ENCODE assay signal across 24 cellular contexts in the genomic region with DNA sequence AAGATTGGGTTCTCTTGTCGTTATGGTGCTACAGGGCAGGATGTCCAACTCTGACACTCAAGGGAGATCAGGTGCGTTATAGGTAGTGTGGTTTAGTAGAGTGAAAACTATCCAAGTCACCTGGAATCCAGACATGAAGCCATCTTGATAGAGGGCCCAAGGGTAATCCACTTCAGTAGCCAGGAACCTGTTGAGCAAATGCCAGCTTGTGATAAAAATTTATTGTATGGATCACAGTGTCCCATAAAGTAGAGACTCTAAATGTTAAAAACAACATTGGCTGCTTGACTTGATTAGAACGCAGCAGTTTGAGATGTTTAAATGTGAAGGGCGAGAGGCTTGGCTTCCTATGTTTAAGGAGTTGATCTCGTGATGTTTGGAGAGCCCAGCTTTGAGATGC.
"Had no signal": no experiment of that assay in that cellular context is flagged by ENCODE, and none has a peak within 500 bp of the region (broad histone marks: within the 10 kb centered on the region; RNA-seq: fewer than 3 reads in every experiment).

No MANE protein-coding gene starts in this region.

- ATAC-seq: activated CD8-positive, alpha-beta T cell treated with anti-CD3 and anti-CD28 coated beads, Interleukin-2, amount 10 ng/mL, durations not matched to agents 7 days and 5 days; activated naive CD4-positive, alpha-beta T cell treated with anti-CD3 and anti-CD28 coated beads, Interleukin-2, amount 50 U/mL, for 72 hours; Panc1 had no signal

- H3K9me3 Mint-ChIP-seq: activated CD4-positive, alpha-beta T cell treated with anti-CD3 and anti-CD28 coated beads, Interleukin-2, amount 10 ng/mL, durations not matched to agents 24 days and 14 days; activated naive CD4-positive, alpha-beta T cell treated with anti-CD3 and anti-CD28 coated beads, Interleukin-2, amount 50 U/mL, for 72 hours; activated T-cell treated with anti-CD3 and anti-CD28 coated beads, Interleukin-2, amount 50 U/mL, for 24 hours; activated T-helper 2 cell treated with anti-CD3 and anti-CD28 coated beads, Interferon-gamma antibody, Interleukin-2, Interleukin-4, amounts not matched to agents 10 μg/mL and 5 μg/mL and 100 μg/mL, durations not matched to agents 14 hours and 24 hours and 36 hours had no signal

- H3K4me3 ChIP-seq: adrenal gland, cardiac muscle cell, SJCRH30, SK-N-MC had no signal

- H3K9ac ChIP-seq: KMS-11 had no signal

- DNase-seq: activated CD4-positive, alpha-beta T cell treated with anti-CD3 and anti-CD28 coated beads, Interleukin-2, amount 10 ng/mL, durations not matched to agents 24 days and 14 days; activated CD4-positive, alpha-beta T cell treated with anti-CD3 and anti-CD28 coated beads, Interleukin-2, amount 50 U/mL, for 48 hours; activated CD8-positive, alpha-beta T cell treated with anti-CD3 and anti-CD28 coated beads, Interleukin-2, amount 10 ng/mL, durations not matched to agents 7 days and 5 days; activated gamma-delta T cell; activated naive CD4-positive, alpha-beta T cell treated with Interleukin-2 at 50 U/mL for 16 hours; activated T-cell treated with anti-CD3 and anti-CD28 coated beads, Interleukin-2, amount 50 U/mL, for 24 hours; adrenal gland; NCI-H1092 treated with DMSO at 0.1 percent for 48 hours; NCI-H1417; NCI-H187 treated with DMSO at 0.1 percent for 48 hours; NCI-H2081; NCI-H2171 treated with DMSO at 0.1 percent for 48 hours; NCI-H2227 treated with DMSO at 0.1 percent for 48 hours; NCI-H446; NCI-H524 treated with DMSO at 0.1 percent for 48 hours; SHP77; SJCRH30 had no signal

- H3K27ac ChIP-seq: adrenal gland, brain microvascular endothelial cell, cardiac muscle cell, KMS-11, SJCRH30, SK-N-MC had no signal

- H3K27me3 ChIP-seq: adrenal gland, brain microvascular endothelial cell, SJCRH30 had no signal

- H3K4me1 ChIP-seq: SJCRH30 had no signal

- H3K4me3 Mint-ChIP-seq: activated CD4-positive, alpha-beta T cell treated with anti-CD3 and anti-CD28 coated beads, Interleukin-2, amount 10 ng/mL, durations not matched to agents 24 days and 14 days; activated CD8-positive, alpha-beta T cell treated with anti-CD3 and anti-CD28 coated beads, Interleukin-2, amount 10 ng/mL, durations not matched to agents 7 days and 5 days; activated T-cell treated with anti-CD3 and anti-CD28 coated beads, Interleukin-2, amount 50 U/mL, for 24 hours had no signal

- H3K4me2 ChIP-seq: KMS-11 had no signal

- H3K4me1 Mint-ChIP-seq: activated CD4-positive, alpha-beta T cell treated with anti-CD3 and anti-CD28 coated beads, Interleukin-2, amount 10 ng/mL, durations not matched to agents 24 days and 14 days had no signal

- H3K27ac Mint-ChIP-seq: activated CD4-positive, alpha-beta T cell treated with anti-CD3 and anti-CD28 coated beads, Interleukin-2, amount 10 ng/mL, durations not matched to agents 24 days and 14 days; activated CD8-positive, alpha-beta T cell treated with anti-CD3 and anti-CD28 coated beads, Interleukin-2, amount 10 ng/mL, durations not matched to agents 7 days and 5 days; activated naive CD4-positive, alpha-beta T cell treated with anti-CD3 and anti-CD28 coated beads, Interleukin-2, amount 50 U/mL, for 72 hours; activated T-cell treated with anti-CD3 and anti-CD28 coated beads, Interleukin-2, amount 50 U/mL, for 24 hours; activated T-helper 2 cell treated with anti-CD3 and anti-CD28 coated beads, Interferon-gamma antibody, Interleukin-2, Interleukin-4, amounts not matched to agents 10 μg/mL and 5 μg/mL and 100 μg/mL, durations not matched to agents 14 hours and 24 hours and 36 hours had no signal

- H3K36me3 ChIP-seq: adrenal gland, brain microvascular endothelial cell, cardiac muscle cell, SJCRH30 had no signal

- H3K27me3 Mint-ChIP-seq: activated T-cell treated with anti-CD3 and anti-CD28 coated beads, Interleukin-2, amount 50 U/mL, for 24 hours had no signal

- H3K36me3 Mint-ChIP-seq: activated naive CD4-positive, alpha-beta T cell treated with anti-CD3 and anti-CD28 coated beads, Interleukin-2, amount 50 U/mL, for 72 hours had no signal

- H3K9me3 ChIP-seq: adrenal gland, SJCRH30 had no signal
